8 cellular contexts compared by ENCODE assay signal in the genomic region with DNA sequence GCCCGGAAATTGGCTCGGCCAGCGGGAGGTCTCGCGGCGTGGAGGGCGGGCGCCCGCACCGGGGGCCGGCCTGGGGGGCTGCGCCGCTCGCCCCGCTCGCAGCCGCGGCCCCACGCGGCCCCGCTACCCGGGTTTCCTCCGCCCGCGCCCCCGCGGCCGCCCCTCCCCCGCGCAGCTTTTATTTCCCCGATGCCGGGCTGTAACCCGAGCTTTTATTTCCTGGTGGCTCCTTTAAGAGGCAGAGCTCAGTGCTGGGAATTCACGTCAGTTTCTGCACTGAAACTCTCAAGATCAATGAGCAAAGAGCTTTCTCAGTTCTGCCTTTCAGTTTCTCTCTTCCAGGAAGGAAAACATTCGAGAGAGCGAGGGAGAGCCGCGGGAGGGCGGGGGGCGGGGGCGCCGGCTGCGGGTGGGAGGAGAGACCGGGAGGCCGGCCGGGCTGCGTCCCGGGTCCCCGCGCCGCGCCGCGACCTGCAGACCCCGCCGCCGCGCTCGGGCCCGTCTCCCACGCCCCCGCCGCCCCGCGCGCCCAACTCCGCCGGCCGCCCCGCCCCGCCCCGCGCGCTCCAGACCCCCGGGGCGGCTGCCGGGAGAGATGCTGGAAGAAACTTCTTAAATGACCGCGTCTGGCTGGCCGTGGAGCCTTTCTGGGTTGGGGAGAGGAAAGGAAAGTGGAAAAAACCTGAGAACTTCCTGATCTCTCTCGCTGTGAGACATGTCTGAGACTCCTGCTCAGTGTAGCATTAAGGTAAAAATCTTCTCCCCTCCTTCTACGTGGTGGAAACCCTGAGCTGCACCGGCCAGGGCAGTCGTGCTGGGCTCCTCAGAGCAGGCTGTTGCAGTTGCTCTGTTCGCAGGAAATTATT. TPM values are rescaled to one million over a fixed set of nuclear protein-coding genes. Genes with fewer than 3 reads are reported as not detected.
A peak's percentile ranks its signal among the peaks of the same experiment; 100 is the strongest.
DNase-seq lines count a peak whose midpoint lies in the region; ATAC-seq, FAIRE-seq and TF ChIP-seq lines count a peak whose summit lies in the region.

ETV6 (plus strand) TSS at position 262 of the 866 bp plus-strand sequence; CDS start at position 716, 454 bp downstream.

- H3K4me3 Mint-ChIP-seq in T-helper 1 cell treated with Interleukin-12 subunit alpha and Interleukin-12 subunit beta and Interleukin-4 antibody, amounts not matched to agents 30 μg/mL and 1 μg/mL, for 36 hours: peak within 1 kb of the TSS; percentile 93

- WGBS in prostate gland: under 1% methylated on average over 56 of the region's 85 CpGs

- ATAC-seq in HG02623 (IDR thresholded peaks at IDR 0.05; ENCODE audit: unreplicated experiment) (peak; percentile 43), left ventricle myocardium superior (peak; percentile 25)

- no peaks in the 10 kb centered on the region for H3K27me3 ChIP-seq in prostate gland (replicated peaks; ENCODE audit: insufficient read depth)

- H3K9me3 Mint-ChIP-seq in T-helper 1 cell treated with Interleukin-12 subunit alpha and Interleukin-12 subunit beta and Interleukin-4 antibody, amounts not matched to agents 30 μg/mL and 1 μg/mL, for 36 hours: no peaks in the 10 kb centered on the region

- H3K4me1 ChIP-seq in prostate gland (replicated peaks): peaks cover 2% of the 10 kb centered on the region

- TF ChIP-seq POLR2A in prostate gland (IDR thresholded peaks at IDR 0.05): no peak

- peak within 1 kb of the TSS; percentile 96 for H3K27ac Mint-ChIP-seq in T-helper 1 cell treated with Interleukin-12 subunit alpha and Interleukin-12 subunit beta and Interleukin-4 antibody, amounts not matched to agents 30 μg/mL and 1 μg/mL, for 36 hours

- H3K4me3 ChIP-seq in GM12875 (ENCODE audit: low read depth, low read length) (peak within 1 kb of the TSS; percentile 58), prostate gland (peak within 1 kb of the TSS; percentile 73 to 77)

- no peak for FAIRE-seq in urothelium cell line (lab: Jason Lieb, UNC)

- no peak for TF ChIP-seq CTCF in GM12875 (IDR thresholded peaks at IDR 0.05; ENCODE audit: borderline replicate concordance, insufficient read depth, low read depth, low read length)
- TF ChIP-seq CTCF in prostate gland (IDR thresholded peaks at IDR 0.05): no peak

- H3K9me3 ChIP-seq in prostate gland: no peaks in the 10 kb centered on the region

- H3K36me3 ChIP-seq in prostate gland: no peaks in the 10 kb centered on the region

- DNase-seq in NCI-H1105 (lab: John Stamatoyannopoulos, UW) (peak; percentile 79), amygdala (lab: John Stamatoyannopoulos, UW) (peak in 50 of 56 donors; percentile 11 to 79 (median 50)), left ventricle myocardium superior (peak; percentile 75), prostate gland (ENCODE audit: low spot score) (peak; percentile 76), urothelium cell line (ENCODE audit: low spot score) (peak; percentile 82)

- no peaks in the 10 kb centered on the region for H3K27me3 Mint-ChIP-seq in T-helper 1 cell treated with Interleukin-12 subunit alpha and Interleukin-12 subunit beta and Interleukin-4 antibody, amounts not matched to agents 30 μg/mL and 1 μg/mL, for 36 hours (ENCODE audit: low read depth)

- H3K36me3 Mint-ChIP-seq in T-helper 1 cell treated with Interleukin-12 subunit alpha and Interleukin-12 subunit beta and Interleukin-4 antibody, amounts not matched to agents 30 μg/mL and 1 μg/mL, for 36 hours (ENCODE audit: low read depth): peaks cover 9% of the 10 kb centered on the region

- H3K27ac ChIP-seq in prostate gland: peak within 1 kb of the TSS; percentile 93 to 94

- intact Hi-C loops in left ventricle myocardium superior (cut with micrococcal nuclease) (loop anchor here (10.0 kb wide), 1 partner anchor 165 kb away; no protein-coding TSS in a partner anchor), prostate gland (cut with DNase I) (loop anchor here (5.0 to 10.0 kb wide), 4 partner anchors 118 to 685 kb away; no protein-coding TSS in a partner anchor)

- H3K4me1 Mint-ChIP-seq in T-helper 1 cell treated with Interleukin-12 subunit alpha and Interleukin-12 subunit beta and Interleukin-4 antibody, amounts not matched to agents 30 μg/mL and 1 μg/mL, for 36 hours (ENCODE audit: low read depth): peaks cover 30% of the 10 kb centered on the region

RNA-seq across cellular contexts. Expression of gene ETV6, which starts in this region (rescaled TPM):
- total RNA-seq in left ventricle myocardium superior (14.7 TPM), prostate gland (10 to 100 TPM; 26.7 to 33.6 TPM)

Comparison
In these comparisons a context has a peak if more than half of its experiments do, and no peak if none do; other contexts are left out.
1. Peak in every context shown above with its lines: DNase-seq, ATAC-seq, H3K4me3 ChIP-seq and H3K27ac ChIP-seq.